Comparison of ENCODE assay signal across 8 cellular contexts in genomic region chr16:1705688-1706385, GRCh38. TPM values are rescaled to one million over a fixed set of nuclear protein-coding genes. Genes with fewer than 3 reads are reported as not detected.
DNase-seq lines count a peak whose midpoint lies in the region; ATAC-seq and TF ChIP-seq lines count a peak whose summit lies in the region.

TSS of gene MAPK8IP3 (plus strand) at chr16:1706195. CDS start at chr16:1706340, 145 bp downstream.

- TF ChIP-seq CTCF in CD4-positive, alpha-beta T cell (IDR thresholded peaks at IDR 0.05), result peak; percentile 70
- TF ChIP-seq CTCF in lung (IDR thresholded peaks at IDR 0.05; ENCODE audit: control extremely low read depth, extremely low read depth), result peak; percentile 98

- H3K36me3 ChIP-seq in lung (ENCODE audit: control insufficient read depth in 2 of 2, insufficient read depth in 2 of 2, low read length in 2 of 2), result peaks cover 0 to under 1% of the 10 kb centered on the region in 2 donors

- peak within 1 kb of the TSS; percentile 97 for H3K4me3 ChIP-seq in lung

- peak; percentile 84 to 99 (median 94) for DNase-seq in CD4-positive, alpha-beta T cell
- DNase-seq in NCI-H774 (lab: John Stamatoyannopoulos, UW) (peak; percentile 70), ecto neural progenitor cell (ENCODE audit: low spot score) (peak; percentile 98), lung (ENCODE audit: low spot score) (peak; percentile 91)
- DNase-seq in activated CD4-positive, alpha-beta memory T cell treated with anti-CD3 and anti-CD28 coated beads, Interleukin-2, amount 10 ng/mL, durations not matched to agents 7 days and 5 days, result peak; percentile 96
- DNase-seq in stimulated activated CD4-positive, alpha-beta T cell treated with anti-CD3 and anti-CD28 coated beads, TNF-alpha, amount 100 ng/mL, for 24 hours (ENCODE audit: low read depth in 3 of 3), result peak; percentile 88 to 96 (median 90)

- 0 to 1% methylated on average over 65 to 79 of the region's 79 CpGs for WGBS in lung, 2 donors

- peaks cover 38% of the 10 kb centered on the region for H3K4me1 Mint-ChIP-seq in CD4-positive, alpha-beta T cell (ENCODE audit: low read depth)
- peaks cover 31% of the 10 kb centered on the region for H3K4me1 Mint-ChIP-seq in activated CD4-positive, alpha-beta memory T cell treated with anti-CD3 and anti-CD28 coated beads, Interleukin-2, amount 10 ng/mL, durations not matched to agents 7 days and 5 days

- no peaks in the 10 kb centered on the region for H3K27me3 Mint-ChIP-seq in CD4-positive, alpha-beta T cell
- no peaks in the 10 kb centered on the region for H3K27me3 Mint-ChIP-seq in activated CD4-positive, alpha-beta memory T cell treated with anti-CD3 and anti-CD28 coated beads, Interleukin-2, amount 10 ng/mL, durations not matched to agents 7 days and 5 days

- H3K4me1 ChIP-seq in lung (ENCODE audit: control insufficient read depth in 2 of 2, insufficient read depth in 2 of 2, low read length in 2 of 2), result peaks cover 5 to 9% of the 10 kb centered on the region in 2 donors

- H3K9me3 Mint-ChIP-seq in CD4-positive, alpha-beta T cell, result no peaks in the 10 kb centered on the region
- no peaks in the 10 kb centered on the region for H3K9me3 Mint-ChIP-seq in activated CD4-positive, alpha-beta memory T cell treated with anti-CD3 and anti-CD28 coated beads, Interleukin-2, amount 10 ng/mL, durations not matched to agents 7 days and 5 days

- intact Hi-C loops in CD4-positive, alpha-beta T cell (cut with DNase I, micrococcal nuclease), result loop anchor here (1.0 to 5.0 kb wide), 9 partner anchors 17 to 399 kb away; partner anchors contain the start of genes JPT2 (in 2 of the 2), UQCC4 (in 2 of the 2), CRAMP1 (in 1 of the 2) and EME2 (in 1 of the 2)

- H3K27ac ChIP-seq in CD4-positive, alpha-beta T cell (ENCODE audit: low read depth, low read length), result peak within 1 kb of the TSS; percentile 79
- peak within 1 kb of the TSS; percentile 89 to 99 for H3K27ac ChIP-seq in lung (ENCODE audit: low read depth in 1 of 2, low read length in 1 of 2)

- H3K4me3 Mint-ChIP-seq in CD4-positive, alpha-beta T cell, result peak within 1 kb of the TSS; percentile 96
- peak within 1 kb of the TSS; percentile 98 for H3K4me3 Mint-ChIP-seq in activated CD4-positive, alpha-beta memory T cell treated with anti-CD3 and anti-CD28 coated beads, Interleukin-2, amount 10 ng/mL, durations not matched to agents 7 days and 5 days

- H3K36me3 Mint-ChIP-seq in CD4-positive, alpha-beta T cell (ENCODE audit: low read depth), result peaks cover 38% of the 10 kb centered on the region
- H3K36me3 Mint-ChIP-seq in activated CD4-positive, alpha-beta memory T cell treated with anti-CD3 and anti-CD28 coated beads, Interleukin-2, amount 10 ng/mL, durations not matched to agents 7 days and 5 days (ENCODE audit: low read depth), result peaks cover 35% of the 10 kb centered on the region

- H3K27ac Mint-ChIP-seq in CD4-positive, alpha-beta T cell, result peak within 1 kb of the TSS; percentile 97
- peak within 1 kb of the TSS; percentile 99 for H3K27ac Mint-ChIP-seq in activated CD4-positive, alpha-beta memory T cell treated with anti-CD3 and anti-CD28 coated beads, Interleukin-2, amount 10 ng/mL, durations not matched to agents 7 days and 5 days

- POLR2A ChIA-PET in CD4-positive, alpha-beta T cell (lab: Charles Lee), result interaction anchor here (0.6 to 3.6 kb wide), 30 partner anchors 8 to 397 kb away, joined by 3 to 67 read pairs (median 5); partner anchors contain the start of genes CRAMP1, EME2, FAHD1 and HAGH
- POLR2A ChIA-PET in activated CD4-positive, alpha-beta memory T cell treated with anti-CD3 and anti-CD28 coated beads, Interleukin-2, amount 10 ng/mL, durations not matched to agents 7 days and 5 days (lab: Charles Lee), result interaction anchor here (0.6 to 6.0 kb wide), 26 partner anchors 8 to 700 kb away, joined by 3 to 49 read pairs (median 4); partner anchors contain the start of genes CRAMP1, EME2, FAHD1 and HAGH

- peak; percentile 75 for ATAC-seq in CD4-positive, alpha-beta T cell (ENCODE audit: poor library complexity)
- ATAC-seq in GM19397 (IDR thresholded peaks at IDR 0.05; ENCODE audit: unreplicated experiment) (peak; percentile 86), HG03565 (IDR thresholded peaks at IDR 0.05; ENCODE audit: unreplicated experiment) (peak; percentile 83), lung (ENCODE audit: insufficient read depth, low FRiP score) (peak; percentile 94)

- H3K9me3 ChIP-seq in CD4-positive, alpha-beta T cell (ENCODE audit: control insufficient read depth, low read length), result no peaks in the 10 kb centered on the region
- no peaks in the 10 kb centered on the region for H3K9me3 ChIP-seq in lung (ENCODE audit: control insufficient read depth in 2 of 2, insufficient read depth in 1 of 2, low read length in 1 of 2)

- H3K27me3 ChIP-seq in CD4-positive, alpha-beta T cell (ENCODE audit: control insufficient read depth, insufficient read depth, low read length), result no peaks in the 10 kb centered on the region
- H3K27me3 ChIP-seq in lung (ENCODE audit: control insufficient read depth, insufficient read depth), result no peaks in the 10 kb centered on the region

- CTCF ChIA-PET in CD4-positive, alpha-beta T cell (lab: Charles Lee), result interaction anchor here (0.6 to 5.1 kb wide), 24 partner anchors 8 to 342 kb away, joined by 3 to 39 read pairs (median 4); partner anchors contain the start of genes CRAMP1, EME2, IFT140 and JPT2
- CTCF ChIA-PET in activated CD4-positive, alpha-beta memory T cell treated with anti-CD3 and anti-CD28 coated beads, Interleukin-2, amount 10 ng/mL, durations not matched to agents 7 days and 5 days (lab: Charles Lee), result interaction anchor here (0.5 to 4.0 kb wide), 39 partner anchors 8 to 1472 kb away, joined by 3 to 37 read pairs (median 4); partner anchors contain the start of genes CRAMP1, EME2, FAHD1 and HAGH

RNA-seq across cellular contexts. Expression of gene MAPK8IP3, which starts in this region (rescaled TPM):
- total RNA-seq in CD4-positive, alpha-beta T cell, result 100 to 1,000 TPM; 290 to 297 TPM
- total RNA-seq in activated CD4-positive, alpha-beta memory T cell treated with anti-CD3 and anti-CD28 coated beads, Interleukin-2, amount 10 ng/mL, durations not matched to agents 7 days and 5 days, result 10 to 100 TPM; 93.4 to 96.8 TPM
- 10 to 100 TPM; 51.5 to 75.7 TPM for total RNA-seq in lung
- polyA plus RNA-seq in lung, result 10 to 100 TPM; 40.3 to 76.7 TPM

Comparison
In these comparisons a context has a peak if more than half of its experiments do, and no peak if none do; other contexts are left out.
1. Peak in every context shown above with its lines: DNase-seq, ATAC-seq, H3K4me3 ChIP-seq and H3K27ac ChIP-seq.